ENCODE assay signal across 14 cellular contexts in genomic region chr15:40088929-40089755, GRCh38. TPM values are rescaled to one million over a fixed set of nuclear protein-coding genes. Genes with fewer than 3 reads are reported as not detected.
DNase-seq lines count a peak whose midpoint lies in the region; ATAC-seq, FAIRE-seq and TF ChIP-seq lines count a peak whose summit lies in the region.
"Had no signal": no experiment of that assay in that cellular context is flagged by ENCODE, and none has a peak within 500 bp of the region (broad histone marks: within the 10 kb centered on the region; RNA-seq: fewer than 3 reads in every experiment).

No MANE protein-coding gene starts in this region.

- H3K14ac ChIP-seq in IMR-90 (replicated peaks; ENCODE audit: low read depth, low read length) = peak overlapping the region; percentile 93

- H3K27ac Mint-ChIP-seq in naive thymus-derived CD4-positive, alpha-beta T cell = no peak overlapping the region

- no peaks in the 10 kb centered on the region for H3K27me3 ChIP-seq in IMR-90 (ENCODE audit: control insufficient read depth, insufficient read depth, low read length)
- H3K27me3 ChIP-seq in body of pancreas = no peaks in the 10 kb centered on the region
- no peaks in the 10 kb centered on the region for H3K27me3 ChIP-seq in prostate gland (replicated peaks; ENCODE audit: insufficient read depth)
- H3K27me3 ChIP-seq in naive thymus-derived CD4-positive, alpha-beta T cell (ENCODE audit: control insufficient read depth in 2 of 2, insufficient read depth in 2 of 2, low read length in 2 of 2) = no peaks in the 10 kb centered on the region

- FAIRE-seq in A549 (lab: Jason Lieb, UNC) = no peak
- FAIRE-seq: colon had no signal

- H3K36me3 Mint-ChIP-seq in naive thymus-derived CD4-positive, alpha-beta T cell = peaks cover 0 to 12% (median 0%) of the 10 kb centered on the region in 5 donors

- H2AK9ac ChIP-seq in IMR-90 (replicated peaks; ENCODE audit: low read depth, low read length, poor library complexity) = peak overlapping the region; percentile 68

- no peaks in the 10 kb centered on the region for H3K9me3 Mint-ChIP-seq in naive thymus-derived CD4-positive, alpha-beta T cell

- peak overlapping the region; percentile 95 for H2BK120ac ChIP-seq in IMR-90 (ENCODE audit: low read depth, low read length)

- peak overlapping the region; percentile 15 to 80; a peak in 3 of 4 replicates for H4K8ac ChIP-seq in IMR-90 (ENCODE audit: low read depth in 2 of 2, low read length in 2 of 2)

- H3K4me3 Mint-ChIP-seq in naive thymus-derived CD4-positive, alpha-beta T cell = no peak overlapping the region

- H3K23ac ChIP-seq in IMR-90 (ENCODE audit: low read depth, low read length) = peak overlapping the region; percentile 96

- TF ChIP-seq POLR2A in A549 (IDR thresholded peaks at IDR 0.05; ENCODE audit: low read length) = no peak
- no peak for TF ChIP-seq POLR2A in IMR-90 (IDR thresholded peaks at IDR 0.05; ENCODE audit: low read depth, low read length)
- TF ChIP-seq POLR2A in body of pancreas (IDR thresholded peaks at IDR 0.05) = no peak
- TF ChIP-seq POLR2A in prostate gland (IDR thresholded peaks at IDR 0.05) = no peak

- H4K5ac ChIP-seq in IMR-90 (ENCODE audit: low read depth, low read length) = peak overlapping the region; percentile 73

- no peaks in the 10 kb centered on the region for H4K20me1 ChIP-seq in IMR-90 (ENCODE audit: insufficient read depth, low read length)

- peak overlapping the region; percentile 30 to 72; a peak in 4 of 6 replicates for H3K27ac ChIP-seq in A549
- H3K27ac ChIP-seq in IMR-90 (ENCODE audit: insufficient read depth, low read length) = peak overlapping the region; percentile 11
- peak overlapping the region in 3 of 4 donors; percentile 43 to 69 (median 64) for H3K27ac ChIP-seq in body of pancreas
- peak overlapping the region; percentile 92 for H3K27ac ChIP-seq in mesodermal cell (ENCODE audit: low read depth, low read length, severe bottlenecking)
- H3K27ac ChIP-seq in prostate gland = no peak overlapping the region
- no peak overlapping the region for H3K27ac ChIP-seq in naive thymus-derived CD4-positive, alpha-beta T cell (ENCODE audit: low read depth, low read length)

- CTCF ChIA-PET in A549 (lab: Yijun Ruan, JAX) (interaction anchor here (1.2 to 4.8 kb wide), 3 partner anchors 16 to 44 kb away, joined by 3 to 28 read pairs (median 5); partner anchors contain the start of gene BMF), IMR-90 (lab: Yijun Ruan, JAX) (interaction anchor here (1.0 to 1.2 kb wide), 2 partner anchors 10 to 186 kb away, joined by 3 read pairs; no protein-coding TSS in a partner anchor)
- CTCF ChIA-PET in naive thymus-derived CD4-positive, alpha-beta T cell (lab: Charles Lee) = no interaction called here

- intact Hi-C loops in IMR-90 (cut with micrococcal nuclease) = no loop called here
- intact Hi-C loops in body of pancreas (cut with DNase I) = no loop called here
- intact Hi-C loops in mucosa of descending colon (cut with DNase I, micrococcal nuclease) = no loop called here
- intact Hi-C loops in prostate gland (cut with DNase I) = no loop called here
- intact Hi-C loops in naive thymus-derived CD4-positive, alpha-beta T cell (cut with micrococcal nuclease) = no loop called here

- peaks cover 0 to 52% of the 10 kb centered on the region in 2 experiments; a peak in 3 of 4 replicates for H3K79me1 ChIP-seq in IMR-90 (ENCODE audit: low read depth in 1 of 2, low read length in 2 of 2)

- 74% methylated on average over 4 of the region's 7 CpGs for WGBS in A549 (ENCODE audit: missing lambda C conversion rate)
- 80% methylated on average over 1 of the region's 7 CpGs; no CpG with 5 or more reads in 1 of the 2 experiments for WGBS in IMR-90 (ENCODE audit: extremely low coverage in 2 of 2, insufficient read length in 1 of 2), 2 experiments
- WGBS in body of pancreas, 2 donors = 14 to 19% methylated on average over 7 of the region's 7 CpGs
- WGBS in mesodermal cell (ENCODE audit: insufficient coverage in 2 of 2), 2 experiments = 57 to 93% methylated on average over 2 to 3 of the region's 7 CpGs
- 44% methylated on average over 7 of the region's 7 CpGs for WGBS in prostate gland

- no peak for TF ChIP-seq CTCF in A549 (IDR thresholded peaks at IDR 0.05)
- TF ChIP-seq CTCF in IMR-90 (conservative IDR thresholded peaks at IDR 0.05; ENCODE audit: low read depth, low read length) = no peak
- no peak for TF ChIP-seq CTCF in body of pancreas (IDR thresholded peaks at IDR 0.05)
- TF ChIP-seq CTCF in mucosa of descending colon (IDR thresholded peaks at IDR 0.05) = no peak
- no peak for TF ChIP-seq CTCF in prostate gland (IDR thresholded peaks at IDR 0.05)

- H3K4me2 ChIP-seq in A549 (peak overlapping the region; percentile 34), IMR-90 (ENCODE audit: low read depth, low read length) (0 out of 2 replicates have a peak overlapping the region, but pooled peaks have one; percentile 3)

- peak overlapping the region; percentile 94 for H2BK20ac ChIP-seq in IMR-90 (ENCODE audit: low read depth, low read length)

- H2BK5ac ChIP-seq in IMR-90 (ENCODE audit: low read depth, low read length, poor library complexity, severe bottlenecking) = peak overlapping the region; percentile 62

- TF ChIP-seq RAD21 in A549 (conservative IDR thresholded peaks at IDR 0.05 in 1 of 2, IDR thresholded peaks at IDR 0.05 in 1 of 2) (no peak), IMR-90 (IDR thresholded peaks at IDR 0.05; ENCODE audit: low read length) (no peak)

- H3K36me3 ChIP-seq in IMR-90 (ENCODE audit: control insufficient read depth, insufficient read depth, low read length) = peaks cover 10% of the 10 kb centered on the region; the same call in 1 of the 2 replicates
- H3K36me3 ChIP-seq in body of pancreas (replicated peaks in 1 of 2; ENCODE audit: insufficient read depth in 1 of 2, low read depth in 2 of 2) = no peaks in the 10 kb centered on the region
- peaks cover 39% of the 10 kb centered on the region for H3K36me3 ChIP-seq in mesodermal cell (ENCODE audit: control insufficient read depth, insufficient read depth, low read length)
- H3K36me3 ChIP-seq in mucosa of descending colon (ENCODE audit: low read depth) = no peaks in the 10 kb centered on the region
- peaks cover 0 to 8% of the 10 kb centered on the region in 2 donors for H3K36me3 ChIP-seq in prostate gland
- H3K36me3 ChIP-seq in naive thymus-derived CD4-positive, alpha-beta T cell (ENCODE audit: control insufficient read depth in 2 of 3, insufficient read depth in 3 of 3, low read length in 3 of 3) = no peaks in the 10 kb centered on the region

- peak overlapping the region; percentile 1; the same call in 1 of the 2 replicates for H3K9ac ChIP-seq in IMR-90 (ENCODE audit: low read depth, low read length)

- peak overlapping the region; percentile 91 for H2AK5ac ChIP-seq in IMR-90 (ENCODE audit: low read depth, low read length)

- ATAC-seq in A549 (0 out of 6 replicates have a peak, but pooled peaks of 1 of the 2 experiments have one; percentile 13), IMR-90 (ENCODE audit: low read depth) (no peak; the same call in 1 of the 2 replicates), body of pancreas (no peak), mucosa of descending colon (no peak)
- ATAC-seq in naive thymus-derived CD4-positive, alpha-beta T cell = no peak

- H3K4me3 ChIP-seq in A549 (no peak overlapping the region), IMR-90 (ENCODE audit: insufficient read depth, low read depth, low read length) (no peak overlapping the region), body of pancreas (no peak overlapping the region), mesodermal cell (ENCODE audit: extremely low read depth, insufficient read depth, low read length, poor library complexity, severe bottlenecking) (no peak overlapping the region), mucosa of descending colon (no peak overlapping the region), prostate gland (no peak overlapping the region)
- H3K4me3 ChIP-seq in naive thymus-derived CD4-positive, alpha-beta T cell (ENCODE audit: low read length) = no peak overlapping the region

- no peak for DNase-seq in A549 (ENCODE audit: low read depth in 1 of 2, low spot score in 1 of 2)
- DNase-seq in IMR-90 = peak; percentile 29
- DNase-seq in body of pancreas = no peak
- DNase-seq in mucosa of descending colon = no peak
- DNase-seq in stimulated activated CD4-positive, alpha-beta T cell treated with anti-CD3 and anti-CD28 coated beads, Interleukin-4, amount 100 ng/mL, for 4 hours = no peak
- DNase-seq in prostate gland (ENCODE audit: low spot score) = no peak
- DNase-seq in naive thymus-derived CD4-positive, alpha-beta T cell = no peak
- DNase-seq: activated CD4-positive, alpha-beta T cell treated with anti-CD3 and anti-CD28 coated beads for 48 hours; activated effector memory CD4-positive, alpha-beta T cell treated with Interleukin-2 at 50 U/mL for 16 hours; foreskin melanocyte; Karpas-422; NCI-H446 had no signal

- TF ChIP-seq EP300 in A549 (IDR thresholded peaks at IDR 0.05) = no peak

- H3K27me3 Mint-ChIP-seq in naive thymus-derived CD4-positive, alpha-beta T cell = peaks cover 0 to 8% (median 0%) of the 10 kb centered on the region in 5 donors

- dilution Hi-C loops in IMR-90 (cut with HindIII; ENCODE audit: low sequenced_read_pairs, unreplicated experiment) = no loop called here

- H3K9me3 ChIP-seq in A549 (no peaks in the 10 kb centered on the region), IMR-90 (ENCODE audit: control insufficient read depth, insufficient read depth, low read length) (no peaks in the 10 kb centered on the region), body of pancreas (no peaks in the 10 kb centered on the region), mesodermal cell (ENCODE audit: control insufficient read depth, low read length) (no peaks in the 10 kb centered on the region), mucosa of descending colon (no peaks in the 10 kb centered on the region), prostate gland (no peaks in the 10 kb centered on the region)
- H3K9me3 ChIP-seq in naive thymus-derived CD4-positive, alpha-beta T cell (ENCODE audit: control insufficient read depth in 2 of 3, low read length in 3 of 3) = no peaks in the 10 kb centered on the region

- peak overlapping the region; percentile 71; the same call in 2 of the 3 replicates for H2BK15ac ChIP-seq in IMR-90 (ENCODE audit: low read depth, low read length)

- peak overlapping the region; percentile 84 for H2AFZ ChIP-seq in IMR-90 (replicated peaks; ENCODE audit: low read length, poor library complexity)

- peak overlapping the region; percentile 100 for H3K4ac ChIP-seq in IMR-90 (ENCODE audit: low read depth, low read length)

- peak overlapping the region; percentile 62 for H3K18ac ChIP-seq in IMR-90 (ENCODE audit: low read depth, low read length)

- peaks cover 32% of the 10 kb centered on the region for H3K4me1 ChIP-seq in A549
- peaks cover 52% of the 10 kb centered on the region for H3K4me1 ChIP-seq in IMR-90 (ENCODE audit: control insufficient read depth, insufficient read depth, low read length)
- peaks cover 65% of the 10 kb centered on the region for H3K4me1 ChIP-seq in body of pancreas
- peaks cover 88% of the 10 kb centered on the region for H3K4me1 ChIP-seq in mesodermal cell (ENCODE audit: control insufficient read depth, insufficient read depth, low read length, poor library complexity, severe bottlenecking)
- peaks cover 26% of the 10 kb centered on the region for H3K4me1 ChIP-seq in mucosa of descending colon (ENCODE audit: low read depth)
- H3K4me1 ChIP-seq in prostate gland (replicated peaks) = peaks cover 22% of the 10 kb centered on the region
- H3K4me1 ChIP-seq in naive thymus-derived CD4-positive, alpha-beta T cell (ENCODE audit: control insufficient read depth in 2 of 2, insufficient read depth in 2 of 2, low read length in 2 of 2) = no peaks in the 10 kb centered on the region

- peak overlapping the region; percentile 87 for H4K91ac ChIP-seq in IMR-90 (ENCODE audit: insufficient read depth, low read depth, low read length)

- peaks cover 0 to 23% (median 0%) of the 10 kb centered on the region in 7 donors for H3K4me1 Mint-ChIP-seq in naive thymus-derived CD4-positive, alpha-beta T cell

- peaks cover 54% of the 10 kb centered on the region for H3K9me1 ChIP-seq in IMR-90 (ENCODE audit: insufficient read depth, low read length)

- H3K56ac ChIP-seq in IMR-90 (ENCODE audit: extremely low read depth, insufficient read depth, low read length) = peak overlapping the region; percentile 24; the same call in 1 of the 2 replicates

- in situ Hi-C loops in IMR-90 (cut with MboI; ENCODE audit: low sequenced_read_pairs) = no loop called here

- POLR2A ChIA-PET in A549 (lab: Yijun Ruan, JAX) = no interaction called here
- POLR2A ChIA-PET in IMR-90 (lab: Charles Lee; ENCODE audit: unreplicated experiment) = no interaction called here
- POLR2A ChIA-PET in naive thymus-derived CD4-positive, alpha-beta T cell (lab: Charles Lee) = interaction anchor here (1.4 kb wide), 1 partner anchor 10 kb away, joined by 3 read pairs; no protein-coding TSS in a partner anchor

- BruUV-seq in IMR-90 (replicated peaks; lab: Mats Ljungman, UMichigan) = no TSS peak

RNA-seq across cellular contexts. Expression of gene BMF, which starts 19.5 kb away (rescaled TPM):
- polyA plus RNA-seq in A549 (2011; rRNA removed) (1.4 and 2.1 TPM in 2 replicates), A549 (2017; fragmentation: RNase III; extraction: RNeasy Plus Mini Kit Qiagen cat#74134 plus additional on column Dnase treatment) (0.39 to 1.6 TPM (median 1.3 TPM) in 3 replicates), IMR-90 (2012; rRNA removed) (2.4 and 2.8 TPM in 2 replicates)
- polyA plus RNA-seq in A549 (2012; cell fraction: cytosol; rRNA removed) = 0.49 and 0.76 TPM in 2 replicates
- polyA plus RNA-seq in A549 (2012; cell fraction: nucleus; rRNA removed) = 2.0 and 2.5 TPM in 2 replicates
- 2.9 and 3.1 TPM in 2 replicates for polyA minus RNA-seq in A549 (2011; rRNA and poly(A)+ RNA removed)
- total RNA-seq in IMR-90 (2012; rRNA removed) (1.7 and 2.9 TPM in 2 replicates), body of pancreas (10 to 100 TPM in 1 of 2 donors, 1 to 10 TPM in 1; 4.3 to 16.1 TPM), mucosa of descending colon (10 to 100 TPM; 12.6 to 32.1 (median 28.7) TPM), prostate gland (10 to 100 TPM in 1 of 2 donors, 1 to 10 TPM in 1; 8.8 to 19.0 TPM)
- 0.80 and 1.8 TPM in 2 replicates for polyA plus RNA-seq in IMR-90 (2012; cell fraction: cytosol; rRNA removed)
- 6.6 and 11.7 TPM in 2 replicates for polyA plus RNA-seq in IMR-90 (2012; cell fraction: nucleus; rRNA removed; ENCODE audit: low replicate concordance)
- 59.4 TPM for polyA plus RNA-seq in mesodermal cell (2013, experiment 1 of 2)
- 51.4 TPM for polyA plus RNA-seq in mesodermal cell (2013, experiment 2 of 2)
- total RNA-seq in naive thymus-derived CD4-positive, alpha-beta T cell = 10 to 100 TPM in 4 of 5 experiments, 1 to 10 TPM in 1; 7.7 to 31.1 (median 19.6) TPM
- 1 to 10 TPM; 1.5 to 2.9 TPM for polyA plus RNA-seq in naive thymus-derived CD4-positive, alpha-beta T cell

RNA-seq across cellular contexts. Expression of gene SRP14, which starts 50.2 kb away (rescaled TPM):
- polyA plus RNA-seq in A549 (2011; rRNA removed) = 216 and 306 TPM in 2 replicates
- polyA plus RNA-seq in A549 (2012; cell fraction: cytosol; rRNA removed) = 236 and 276 TPM in 2 replicates
- 45.5 and 75.3 TPM in 2 replicates for polyA plus RNA-seq in A549 (2012; cell fraction: nucleus; rRNA removed)
- 343 to 380 TPM (median 374 TPM) in 3 replicates for polyA plus RNA-seq in A549 (2017; fragmentation: RNase III; extraction: RNeasy Plus Mini Kit Qiagen cat#74134 plus additional on column Dnase treatment)
- polyA minus RNA-seq in A549 (2011; rRNA and poly(A)+ RNA removed) = 36.6 and 50.6 TPM in 2 replicates
- 106 and 205 TPM in 2 replicates for total RNA-seq in IMR-90 (2012; rRNA removed)
- polyA plus RNA-seq in IMR-90 (2012; rRNA removed) = 295 and 296 TPM in 2 replicates
- polyA plus RNA-seq in IMR-90 (2012; cell fraction: cytosol; rRNA removed) = 198 and 487 TPM in 2 replicates
- polyA plus RNA-seq in IMR-90 (2012; cell fraction: nucleus; rRNA removed; ENCODE audit: low replicate concordance) = 41.4 and 203 TPM in 2 replicates
- 100 to 1,000 TPM; 122 to 209 TPM for total RNA-seq in body of pancreas
- polyA plus RNA-seq in mesodermal cell (2013, experiment 1 of 2) = 633 TPM
- 649 TPM for polyA plus RNA-seq in mesodermal cell (2013, experiment 2 of 2)
- 100 to 1,000 TPM; 131 to 154 (median 142) TPM for total RNA-seq in mucosa of descending colon
- total RNA-seq in prostate gland = 100 to 1,000 TPM; 366 to 428 TPM
- 100 to 1,000 TPM in 4 of 5 experiments, 10 to 100 TPM in 1; 92.1 to 157 (median 111) TPM for total RNA-seq in naive thymus-derived CD4-positive, alpha-beta T cell
- polyA plus RNA-seq in naive thymus-derived CD4-positive, alpha-beta T cell = 100 to 1,000 TPM; 787 to 963 TPM

Comparison
In these comparisons a context has a peak if more than half of its experiments do, and no peak if none do; other contexts are left out.
1. H3K27ac ChIP-seq: peak in A549 (2 of 2), IMR-90 (single experiment), body of pancreas (3 of 4) and mesodermal cell (single experiment); none in prostate gland (0 of 2) and naive thymus-derived CD4-positive, alpha-beta T cell (single experiment).